In the genomic region with DNA sequence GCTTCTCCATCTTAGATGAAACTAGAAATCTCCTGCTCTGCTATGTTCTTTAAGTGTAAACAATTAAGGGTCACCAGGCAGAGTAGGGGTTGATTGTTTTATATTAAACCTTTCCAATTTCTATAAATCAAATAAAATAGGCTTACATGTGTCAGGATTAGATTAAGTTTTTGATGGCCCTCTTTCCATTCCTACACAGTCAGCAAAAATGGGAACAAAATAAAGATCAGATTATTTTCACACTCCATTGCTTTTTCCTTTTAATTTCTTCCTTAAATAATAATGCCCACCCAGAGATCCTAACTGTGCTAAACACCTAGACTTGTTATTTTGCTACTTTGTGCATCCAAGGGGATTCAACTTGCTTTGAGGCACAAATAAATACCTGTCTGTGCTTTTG, we compare ENCODE assay signal across 20 cellular contexts.
DNase-seq lines count a peak whose midpoint lies in the region; ATAC-seq, FAIRE-seq and TF ChIP-seq lines count a peak whose summit lies in the region.
"Had no signal": no experiment of that assay in that cellular context is flagged by ENCODE, and none has a peak within 500 bp of the region (broad histone marks: within the 10 kb centered on the region; RNA-seq: fewer than 3 reads in every experiment).

No MANE protein-coding gene starts in this region.

- no peaks in the 10 kb centered on the region for H3K9me1 ChIP-seq in K562 (ENCODE audit: control insufficient read depth, insufficient read depth, low read length)

- ATAC-seq in HepG2 (no peak), right lobe of liver (no peak), K562 (no peak)
- ATAC-seq: CD8-positive, alpha-beta T cell had no signal

- DNase-seq in HepG2 (ENCODE audit: low spot score) (no peak), right lobe of liver (no peak), K562 (ENCODE audit: extremely low read depth in 1 of 4, low spot score in 3 of 4) (no peak), HuH-7 (ENCODE audit: low spot score) (no peak), C1 segment of cervical spinal cord (lab: John Stamatoyannopoulos, UW) (no peak)
- DNase-seq: ACHN; BE2C; Caco-2; Calu3; CD4-positive, alpha-beta T cell; CD8-positive, alpha-beta T cell; DMS79 treated with DMSO at 0.1 percent for 48 hours; GF-D8 had no signal

- TF ChIP-seq POLR2A in HepG2 (IDR thresholded peaks at IDR 0.05; ENCODE audit: insufficient read depth in 1 of 2, low read depth in 2 of 2, low read length in 2 of 2) (no peak), right lobe of liver (IDR thresholded peaks at IDR 0.05) (no peak), K562 (conservative IDR thresholded peaks at IDR 0.05) (no peak)

- H3K9ac ChIP-seq in HepG2 (ENCODE audit: insufficient read depth, low read depth, low read length), result no peak overlapping the region
- H3K9ac ChIP-seq in K562 (ENCODE audit: insufficient read depth in 1 of 2, low read depth in 2 of 2, low read length in 2 of 2), result no peak overlapping the region
- H3K9ac ChIP-seq: BLaER1 had no signal

- no peak overlapping the region for H3K4me3 ChIP-seq in HepG2 (replicated peaks in 1 of 3; ENCODE audit: insufficient read depth in 1 of 3, low read depth in 2 of 3, low read length in 3 of 3)
- H3K4me3 ChIP-seq in right lobe of liver, result no peak overlapping the region
- no peak overlapping the region for H3K4me3 ChIP-seq in K562
- H3K4me3 ChIP-seq: BLaER1 had no signal

- TF ChIP-seq EP300 in HepG2 (IDR thresholded peaks at IDR 0.05; ENCODE audit: low read depth in 2 of 2, low read length in 2 of 2) (no peak), HepG2 (CRISPR knock-in tag; IDR thresholded peaks at IDR 0.05; ENCODE audit: borderline replicate concordance) (no peak), K562 (IDR thresholded peaks at IDR 0.05; ENCODE audit: low read length) (no peak)

- no peaks in the 10 kb centered on the region for H4K20me1 ChIP-seq in HepG2 (ENCODE audit: insufficient read depth, low read length)
- H4K20me1 ChIP-seq in K562 (replicated peaks; ENCODE audit: control insufficient read depth, insufficient read depth, low read length), result no peaks in the 10 kb centered on the region
- H4K20me1 ChIP-seq: BLaER1 had no signal

- H3K79me2 ChIP-seq in HepG2 (ENCODE audit: insufficient read depth, low read length) (no peaks in the 10 kb centered on the region), K562 (ENCODE audit: control insufficient read depth, insufficient read depth, low read length) (no peaks in the 10 kb centered on the region)

- in situ Hi-C loops in HepG2 (cut with HindIII; ENCODE audit: extremely low pct_ligation_motif_present, low pct_unique_long_range_greater_than_20kb), result no loop called here
- in situ Hi-C loops in K562 (cut with MboI), result no loop called here

- H3K36me3 ChIP-seq in HepG2 (replicated peaks in 1 of 2; ENCODE audit: control insufficient read depth in 1 of 2, insufficient read depth in 2 of 2, low read length in 2 of 2) (no peaks in the 10 kb centered on the region), right lobe of liver (no peaks in the 10 kb centered on the region), K562 (ENCODE audit: control insufficient read depth, insufficient read depth, low read length) (no peaks in the 10 kb centered on the region)
- H3K36me3 ChIP-seq: BE2C, BLaER1 had no signal

- CTCF ChIA-PET in HepG2 (lab: Yijun Ruan, JAX; ENCODE audit: low intra/inter-chr PET ratio, low total read pairs) (no interaction called here), K562 (lab: Yijun Ruan, JAX; ENCODE audit: low intra/inter-chr PET ratio) (no interaction called here)

- TF ChIP-seq RAD21 in HepG2 (CRISPR knock-in tag; IDR thresholded peaks at IDR 0.05) (no peak), K562 (CRISPR knock-in tag; conservative IDR thresholded peaks at IDR 0.05 in 1 of 2, IDR thresholded peaks at IDR 0.05 in 1 of 2) (no peak)

- H3K4me2 ChIP-seq in HepG2 (ENCODE audit: low read depth, low read length) (no peak overlapping the region), K562 (ENCODE audit: insufficient read depth, low read length) (no peak overlapping the region)
- H3K4me2 ChIP-seq: BLaER1 had no signal

- FAIRE-seq in HepG2 (lab: Jason Lieb, UNC) (no peak), K562 (lab: Jason Lieb, UNC) (no peak)
- FAIRE-seq: D721Med, G401.6, GM12891, GM19239 had no signal

- H3K27ac ChIP-seq in HepG2 (ENCODE audit: extremely low read length, insufficient read depth, low read length) (no peak overlapping the region), right lobe of liver (no peak overlapping the region), K562 (ENCODE audit: extremely low read depth, low read depth, low read length) (no peak overlapping the region)
- H3K27ac ChIP-seq: 22Rv1, BLaER1, C4-2B had no signal

- intact Hi-C loops in HepG2 (cut with micrococcal nuclease; ENCODE audit: unreplicated experiment), result no loop called here
- intact Hi-C loops in right lobe of liver (cut with DNase I), result no loop called here
- intact Hi-C loops in K562 (cut with micrococcal nuclease), result no loop called here

- H3K9me3 ChIP-seq in HepG2 (ENCODE audit: low read length), result no peaks in the 10 kb centered on the region
- no peaks in the 10 kb centered on the region for H3K9me3 ChIP-seq in right lobe of liver
- H3K9me3 ChIP-seq in K562 (replicated peaks; ENCODE audit: control insufficient read depth, insufficient read depth, low read depth, low read length), result no peaks in the 10 kb centered on the region
- H3K9me3 ChIP-seq: BE2C, BLaER1, Caco-2 had no signal

- H3K4me1 ChIP-seq in HepG2 (ENCODE audit: insufficient read depth, low read length) (no peaks in the 10 kb centered on the region), right lobe of liver (no peaks in the 10 kb centered on the region), K562 (replicated peaks in 1 of 2; ENCODE audit: control insufficient read depth in 2 of 2, insufficient read depth in 2 of 2, low read length in 2 of 2) (no peaks in the 10 kb centered on the region)
- H3K4me1 ChIP-seq: BE2C, BLaER1, Caco-2 had no signal

- TF ChIP-seq CTCF in HepG2 (CRISPR knock-in tag; IDR thresholded peaks at IDR 0.05), result no peak
- TF ChIP-seq CTCF in right lobe of liver (IDR thresholded peaks at IDR 0.05), result no peak
- no peak for TF ChIP-seq CTCF in K562 (IDR thresholded peaks at IDR 0.05 in 2 of 3, conservative IDR thresholded peaks at IDR 0.05 in 1 of 3; ENCODE audit: insufficient read depth in 2 of 3, low read depth in 1 of 3, low read length in 3 of 3)

- H3K27me3 ChIP-seq in HepG2 (ENCODE audit: control insufficient read depth in 1 of 2, insufficient read depth in 2 of 2, low read length in 2 of 2) (no peaks in the 10 kb centered on the region), right lobe of liver (no peaks in the 10 kb centered on the region), K562 (ENCODE audit: control insufficient read depth in 2 of 2, insufficient read depth in 2 of 2, low read length in 2 of 2) (no peaks in the 10 kb centered on the region)
- H3K27me3 ChIP-seq: BE2C had no signal

- H2AFZ ChIP-seq in HepG2 (ENCODE audit: low read length), result no peak overlapping the region
- H2AFZ ChIP-seq in K562 (ENCODE audit: low read depth, low read length), result no peak overlapping the region

- no TSS peak for BruUV-seq in HepG2 (replicated peaks; lab: Mats Ljungman, UMichigan)
- no TSS peak for BruUV-seq in K562 (replicated peaks; lab: Mats Ljungman, UMichigan)

- POLR2A ChIA-PET in HepG2 (lab: Yijun Ruan, JAX) (no interaction called here), K562 (lab: Yijun Ruan, JAX) (no interaction called here)

TF ChIP-seq in HepG2, 621 proteins besides CTCF, POLR2A, EP300 and RAD21 (continues in another document):
- TF ChIP-seq MAFF (IDR thresholded peaks at IDR 0.05; ENCODE audit: low read depth, low read length), result 0 out of 2 replicates have a peak, but pooled peaks have one; percentile 37
- TF ChIP-seq IRF2 (CRISPR knock-in tag; IDR thresholded peaks at IDR 0.05), result no peak
- no peak for TF ChIP-seq REPIN1 (CRISPR knock-in tag; IDR thresholded peaks at IDR 0.05; ENCODE audit: borderline replicate concordance, low read depth)
- TF ChIP-seq MAFK (conservative IDR thresholded peaks at IDR 0.05 in 1 of 2, IDR thresholded peaks at IDR 0.05 in 1 of 2; ENCODE audit: low read length in 2 of 2), result peak in 1 of 2 experiments; percentile 61; a peak in 2 of 4 replicates
- TF ChIP-seq KLF12 (CRISPR knock-in tag; IDR thresholded peaks at IDR 0.05; ENCODE audit: borderline replicate concordance), result no peak
- no peak for TF ChIP-seq ZNF564 (CRISPR knock-in tag; IDR thresholded peaks at IDR 0.05)
- TF ChIP-seq, protein P1, sequence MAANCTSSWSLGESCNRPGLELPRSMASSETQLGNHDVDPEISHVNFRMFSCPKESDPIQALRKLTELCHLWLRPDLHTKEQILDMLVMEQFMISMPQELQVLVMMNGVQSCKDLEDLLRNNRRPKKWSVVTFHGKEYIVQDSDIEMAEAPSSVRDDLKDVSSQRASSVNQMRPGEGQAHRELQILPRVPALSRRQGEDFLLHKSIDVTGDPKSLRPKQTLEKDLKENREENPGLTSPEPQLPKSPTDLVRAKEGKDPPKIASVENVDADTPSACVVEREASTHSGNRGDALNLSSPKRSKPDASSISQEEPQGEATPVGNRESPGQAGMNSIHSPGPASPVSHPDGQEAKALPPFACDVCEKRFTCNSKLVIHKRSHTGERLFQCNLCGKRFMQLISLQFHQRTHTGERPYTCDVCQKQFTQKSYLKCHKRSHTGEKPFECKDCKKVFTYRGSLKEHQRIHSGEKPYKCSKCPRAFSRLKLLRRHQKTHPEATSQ (CRISPR knock-in tag; IDR thresholded peaks at IDR 0.05; ENCODE audit: borderline replicate concordance), result no peak

TF ChIP-seq in K562, 482 proteins besides CTCF, POLR2A, EP300 and RAD21:
- TF ChIP-seq ZNF316 (IDR thresholded peaks at IDR 0.05), result 0 out of 2 replicates have a peak, but pooled peaks have one; percentile 3
- TF ChIP-seq TOE1 (IDR thresholded peaks at IDR 0.05; ENCODE audit: borderline replicate concordance), result no peak
- no peak for TF ChIP-seq TOE1 (CRISPR knock-in tag; IDR thresholded peaks at IDR 0.05; ENCODE audit: borderline replicate concordance, low read depth)
- TF ChIP-seq BACH1 (tag; IDR thresholded peaks at IDR 0.05), result no peak
- no peak for TF ChIP-seq GABPB1 (CRISPR knock-in tag; IDR thresholded peaks at IDR 0.05)
